8 cellular contexts compared by ENCODE assay signal in the genomic region with DNA sequence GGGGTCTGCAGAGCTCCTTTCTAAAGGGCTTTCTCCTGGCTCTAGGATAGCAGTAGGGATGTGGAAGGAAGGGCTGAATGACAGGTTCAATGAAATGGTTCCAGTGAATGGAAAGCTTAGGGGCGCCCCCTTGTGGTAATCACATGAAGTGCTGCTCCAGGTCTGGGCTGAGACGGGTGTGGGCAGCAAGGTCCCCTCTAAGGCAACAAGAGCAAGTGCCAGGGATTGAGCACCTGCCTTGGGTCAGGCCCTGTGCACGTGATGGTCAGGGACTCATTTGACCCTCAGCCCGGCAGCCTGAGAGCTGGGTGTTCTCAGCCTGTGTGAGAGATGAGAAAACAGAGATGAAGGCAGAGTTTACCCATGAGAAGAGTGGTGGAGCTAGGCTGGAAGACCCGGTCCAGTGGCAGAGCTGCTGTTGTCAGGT. TPM values are rescaled to one million over a fixed set of nuclear protein-coding genes. Genes with fewer than 3 reads are reported as not detected.
A peak's percentile ranks its signal among the peaks of the same experiment; 100 is the strongest.
DNase-seq lines count a peak whose midpoint lies in the region; ATAC-seq and TF ChIP-seq lines count a peak whose summit lies in the region.

No MANE protein-coding gene starts in this region.

- no peak overlapping the region for H4K8ac ChIP-seq in H9 (replicated peaks; ENCODE audit: insufficient read length, low read depth, low read length)

- no peaks in the 10 kb centered on the region for H3K23me2 ChIP-seq in H9 (ENCODE audit: insufficient read length, low read depth, low read length, poor library complexity, severe bottlenecking)

- no peak overlapping the region for H2BK12ac ChIP-seq in H9 (ENCODE audit: insufficient read length, low read depth, low read length)

- H3K79me1 ChIP-seq in H9 (ENCODE audit: insufficient read depth, low read depth, low read length, poor library complexity, severe bottlenecking): no peaks in the 10 kb centered on the region

- no peak overlapping the region for H3K4me2 ChIP-seq in H9 (ENCODE audit: insufficient read depth, insufficient read length, low read length)

- H3K18ac ChIP-seq in H9 (ENCODE audit: insufficient read length, low read depth, low read length): no peak overlapping the region

- H3K9me3 Mint-ChIP-seq in H9: no peaks in the 10 kb centered on the region
- H3K9me3 Mint-ChIP-seq in naive thymus-derived CD8-positive, alpha-beta T cell: peaks cover 0 to 2% (median 0%) of the 10 kb centered on the region in 9 donors

- H3K14ac ChIP-seq in H9 (ENCODE audit: insufficient read depth, low read length): no peak overlapping the region

- H3K79me2 ChIP-seq in H9 (ENCODE audit: insufficient read depth, low read length): no peaks in the 10 kb centered on the region

- H4K20me1 ChIP-seq in H9 (ENCODE audit: control insufficient read depth, insufficient read depth, insufficient read length): no peaks in the 10 kb centered on the region

- DNase-seq in AG10803 (ENCODE audit: low read depth) (peak; percentile 29), H9 (peak; percentile 89), OCI-M2 (lab: John Stamatoyannopoulos, UW; ENCODE audit: unreplicated experiment) (peak; percentile 16), activated T-cell treated with anti-CD3 and anti-CD28 coated beads for 4 hours (peak; percentile 75), esophagus muscularis mucosa (ENCODE audit: extremely low spot score) (peak; percentile 95)
- peak; percentile 46 to 82 (median 67) for DNase-seq in naive thymus-derived CD8-positive, alpha-beta T cell
- peak; percentile 65 for DNase-seq in stimulated activated naive CD4-positive, alpha-beta T cell treated with Interleukin-2 at 50 U/mL for 16 hours (lab: John Stamatoyannopoulos, UW)

- no peak overlapping the region for H2BK120ac ChIP-seq in H9 (ENCODE audit: low read depth, low read length, poor library complexity, severe bottlenecking)

- WGBS in H9 (ENCODE audit: extremely low coverage, insufficient read length, low lambda C conversion rate): no CpG with 5 or more reads among the region's 5 CpGs
- WGBS in esophagus muscularis mucosa: 40% methylated on average over 1 of the region's 5 CpGs

- H3K36me3 ChIP-seq in esophagus muscularis mucosa: no peaks in the 10 kb centered on the region

- POLR2A ChIA-PET in naive thymus-derived CD8-positive, alpha-beta T cell (lab: Charles Lee): interaction anchor here (0.6 to 1.3 kb wide), 3 partner anchors 102 to 165 kb away, joined by 3 to 4 read pairs (median 3); a partner anchor contains a TSS

- no peak overlapping the region for H2AK5ac ChIP-seq in H9 (ENCODE audit: insufficient read length, low read length)

- no peak overlapping the region for H2AFZ ChIP-seq in H9 (ENCODE audit: low read length)

- no peak for TF ChIP-seq EP300 in esophagus muscularis mucosa (IDR thresholded peaks at IDR 0.05)

- no peak overlapping the region for H4K5ac ChIP-seq in H9 (ENCODE audit: insufficient read length, low read depth, low read length)

- H3K27ac ChIP-seq in H9 (ENCODE audit: insufficient read length, low read depth, low read length): no peak overlapping the region
- H3K27ac ChIP-seq in esophagus muscularis mucosa (replicated peaks in 1 of 4): no peak overlapping the region

- H3K27me3 ChIP-seq in H9 (ENCODE audit: insufficient read depth, low read length) (no peaks in the 10 kb centered on the region), esophagus muscularis mucosa (no peaks in the 10 kb centered on the region)

- H3K27ac Mint-ChIP-seq in H9: peak overlapping the region in 1 of 3 experiments; percentile 47; a peak in 1 of 7 replicates
- H3K27ac Mint-ChIP-seq in naive thymus-derived CD8-positive, alpha-beta T cell: peak overlapping the region in 8 of 10 donors; percentile 20 to 92 (median 80)

- H2BK15ac ChIP-seq in H9 (ENCODE audit: low read depth, low read length): no peak overlapping the region

- H3K4me3 Mint-ChIP-seq in H9: no peak overlapping the region
- peak overlapping the region in 1 of 10 donors; percentile 56 for H3K4me3 Mint-ChIP-seq in naive thymus-derived CD8-positive, alpha-beta T cell

- no peak overlapping the region for H3K23ac ChIP-seq in H9 (ENCODE audit: insufficient read length, low read depth, low read length)

- ATAC-seq in naive thymus-derived CD8-positive, alpha-beta T cell: peak; percentile 32 to 40
- no peak for ATAC-seq in HG02588 (IDR thresholded peaks at IDR 0.05; ENCODE audit: unreplicated experiment)

- no peak overlapping the region for H3K56ac ChIP-seq in H9 (ENCODE audit: insufficient read length, low read depth, low read length)

- H3K4me3 ChIP-seq in AG10803 (ENCODE audit: low read length): no peak overlapping the region
- no peak overlapping the region for H3K4me3 ChIP-seq in esophagus muscularis mucosa

- no peaks in the 10 kb centered on the region for H3K36me3 Mint-ChIP-seq in H9 (ENCODE audit: insufficient read depth in 1 of 3, low read depth in 3 of 3)
- no peaks in the 10 kb centered on the region for H3K36me3 Mint-ChIP-seq in naive thymus-derived CD8-positive, alpha-beta T cell

- TF ChIP-seq POLR2A in esophagus muscularis mucosa (IDR thresholded peaks at IDR 0.05; ENCODE audit: low read depth): no peak

- H3K9ac ChIP-seq in H9 (ENCODE audit: extremely low read depth, insufficient read length, low read length): no peak overlapping the region

- no peak overlapping the region for H3K4ac ChIP-seq in H9 (ENCODE audit: low read depth, low read length)

- peaks cover 4 to 5% of the 10 kb centered on the region in 2 experiments; a peak in 3 of 4 replicates for H3K4me1 Mint-ChIP-seq in H9
- peaks cover 25 to 66% (median 50%) of the 10 kb centered on the region in 4 donors for H3K4me1 Mint-ChIP-seq in naive thymus-derived CD8-positive, alpha-beta T cell

- H3T11ph ChIP-seq in H9 (ENCODE audit: low read length): no peak overlapping the region

- H4K91ac ChIP-seq in H9 (ENCODE audit: insufficient read length, low read depth, low read length): no peak overlapping the region

- intact Hi-C loops in esophagus muscularis mucosa (cut with DNase I): loop anchor here (5.0 kb wide), 1 partner anchor 165 kb away; no protein-coding TSS in a partner anchor

- H3K27me3 Mint-ChIP-seq in H9 (ENCODE audit: low read depth): no peaks in the 10 kb centered on the region
- H3K27me3 Mint-ChIP-seq in naive thymus-derived CD8-positive, alpha-beta T cell: peaks cover 0 to 1% (median 0%) of the 10 kb centered on the region in 5 donors

- H2BK20ac ChIP-seq in H9 (ENCODE audit: low read depth, low read length, poor library complexity, severe bottlenecking): no peak overlapping the region

- TF ChIP-seq CTCF in AG10803 (conservative IDR thresholded peaks at IDR 0.05; ENCODE audit: low read length): peak; percentile 90
- TF ChIP-seq CTCF in H9 (conservative IDR thresholded peaks at IDR 0.05): peak; percentile 96
- TF ChIP-seq CTCF in esophagus muscularis mucosa (IDR thresholded peaks at IDR 0.05): peak; percentile 86 to 98 (median 90)

- no peaks in the 10 kb centered on the region for H3K9me3 ChIP-seq in H9 (ENCODE audit: control insufficient read depth, low read depth, low read length)
- H3K9me3 ChIP-seq in esophagus muscularis mucosa: no peaks in the 10 kb centered on the region

- H3K4me1 ChIP-seq in H9 (ENCODE audit: insufficient read depth, low read length) (no peaks in the 10 kb centered on the region; the same call in 1 of the 2 replicates), esophagus muscularis mucosa (peaks cover 0 to 11% (median 4%) of the 10 kb centered on the region in 4 donors)

- no peak overlapping the region for H2BK5ac ChIP-seq in H9 (ENCODE audit: insufficient read length, low read length)

RNA-seq across cellular contexts. Expression of a gene that starts 12.1 kb away (rescaled TPM):
- total RNA-seq in H9 (2021): 0.09 TPM in 1 of 2 replicates, not detected in the other
- total RNA-seq in esophagus muscularis mucosa: under 1 TPM; 0.23 to 0.78 (median 0.46) TPM
- total RNA-seq in naive thymus-derived CD8-positive, alpha-beta T cell: under 1 TPM; 0.66 to 0.96 TPM
- polyA plus RNA-seq in naive thymus-derived CD8-positive, alpha-beta T cell: 10 to 100 TPM in 1 of 3 donors, 1 to 10 TPM in 2; 2.8 to 61.8 (median 3.4) TPM

RNA-seq across cellular contexts. Expression of a gene that starts 37.6 kb away (rescaled TPM):
- 0.31 and 0.64 TPM in 2 replicates for total RNA-seq in H9 (2021)
- not detected for total RNA-seq in esophagus muscularis mucosa
- not detected for total RNA-seq in naive thymus-derived CD8-positive, alpha-beta T cell
- under 1 TPM in 1 of 3 donors, not detected in 2; 0.24 TPM for polyA plus RNA-seq in naive thymus-derived CD8-positive, alpha-beta T cell

Comparison
In these comparisons a context has a peak if more than half of its experiments do, and no peak if none do; other contexts are left out.
1. DNase-seq: peak in every context shown above with its lines; median percentile 95 in esophagus muscularis mucosa; 89 in H9; 75 in activated T-cell treated with anti-CD3 and anti-CD28 coated beads for 4 hours; 67 in naive thymus-derived CD8-positive, alpha-beta T cell; 65 in stimulated activated naive CD4-positive, alpha-beta T cell treated with Interleukin-2 at 50 U/mL for 16 hours; 29 in AG10803; 16 in OCI-M2.